34 cellular contexts compared by ENCODE assay signal in genomic region chr11:22078063-22078462, GRCh38.
"Had no signal": no experiment of that assay in that cellular context is flagged by ENCODE, and none has a peak within 500 bp of the region (broad histone marks: within the 10 kb centered on the region; RNA-seq: fewer than 3 reads in every experiment).

No MANE protein-coding gene starts in this region.

- H3K27ac ChIP-seq: KMS-11 had no signal

- H3K27me3 ChIP-seq: MG63 had no signal

- H3K4me3 ChIP-seq: MG63 had no signal

- H3K36me3 ChIP-seq: MG63 had no signal

- H3K4me2 ChIP-seq: KMS-11 had no signal

- H3K9me3 ChIP-seq: MG63 had no signal

- H3K9ac ChIP-seq: KMS-11 had no signal

- DNase-seq: Karpas-422, Kasumi-1, MG63, MM.1S, MV-4-11, NCI-H1048, NCI-H1092, NCI-H1092 treated with DMSO at 0.1 percent for 48 hours, NCI-H1105, NCI-H1105 treated with DMSO at 0.1 percent for 48 hours, NCI-H1417, NCI-H1417 treated with DMSO at 0.1 percent for 48 hours, NCI-H1436, NCI-H1436 treated with DMSO at 0.1 percent for 48 hours, NCI-H1694, NCI-H1694 treated with DMSO at 0.1 percent for 48 hours, NCI-H187, NCI-H187 treated with DMSO at 0.1 percent for 48 hours, NCI-H1930, NCI-H2029, NCI-H2029 treated with DMSO at 0.1 percent for 48 hours, NCI-H2081, NCI-H2081 treated with DMSO at 0.1 percent for 48 hours, NCI-H2107, NCI-H2171, NCI-H2171 treated with DMSO at 0.1 percent for 48 hours, NCI-H2227 treated with DMSO at 0.1 percent for 48 hours, NCI-H226, NCI-H345, NCI-H446, NCI-H446 treated with DMSO at 0.1 percent for 48 hours, NCI-H510A, NCI-H510A treated with DMSO at 0.1 percent for 48 hours had no signal
